1 cellular context compared by ENCODE assay signal in genomic region chr16:22420606-22421135, GRCh38.
TF ChIP-seq lines count a peak whose summit lies in the region.

No MANE protein-coding gene starts in this region.

TF ChIP-seq in HepG2, 621 proteins besides CTCF, POLR2A, EP300 and RAD21:
- no peak for TF ChIP-seq ZNF276 (CRISPR knock-in tag; IDR thresholded peaks at IDR 0.05; ENCODE audit: low read depth)
- TF ChIP-seq KDM5B (CRISPR knock-in tag; IDR thresholded peaks at IDR 0.05; ENCODE audit: borderline replicate concordance) = 0 out of 2 replicates have a peak, but pooled peaks have one; percentile 1
